ENCODE assay signal across 1 cellular context in the genomic region with DNA sequence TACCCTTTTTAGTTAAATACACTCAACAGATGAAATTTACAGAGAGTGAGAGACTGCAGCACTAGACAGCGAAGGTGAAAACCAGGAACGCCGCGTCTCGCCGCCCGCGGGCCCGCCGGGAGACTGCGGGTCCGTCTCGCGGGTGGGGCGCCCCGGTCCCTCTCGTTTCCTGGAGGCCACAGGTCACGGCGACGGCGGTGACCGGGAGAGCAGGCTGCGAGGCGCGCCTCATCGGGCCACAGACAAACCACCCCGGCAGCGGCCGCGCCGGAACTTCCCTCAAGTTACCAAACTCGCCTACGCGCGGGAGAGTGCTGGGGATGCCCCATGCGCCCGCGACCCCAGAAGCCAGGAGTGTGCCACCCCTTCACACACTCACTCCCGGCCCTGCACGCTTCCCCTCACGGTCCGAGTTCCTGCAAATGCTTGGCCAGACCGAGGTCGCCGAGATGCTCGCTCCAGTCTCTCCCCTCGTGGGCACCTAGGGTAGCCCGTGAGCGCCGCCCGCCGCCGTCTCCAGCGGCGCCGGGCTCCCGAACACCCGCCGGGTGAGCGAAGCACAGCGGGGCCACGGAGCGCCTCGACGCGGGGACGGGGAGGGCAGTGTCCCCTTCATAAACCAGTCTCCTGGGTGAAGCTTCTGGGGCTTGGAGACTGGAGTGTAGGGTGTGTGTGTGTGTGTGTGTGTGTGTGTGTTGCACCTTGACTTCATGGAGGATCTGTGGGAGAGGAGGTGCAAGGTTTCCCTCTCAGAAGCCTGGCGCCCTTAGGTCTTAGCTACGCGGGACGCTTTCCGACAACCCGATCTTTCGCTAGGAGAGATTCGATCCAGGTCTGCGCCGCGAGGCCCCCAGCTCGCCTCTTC.
TF ChIP-seq lines count a peak whose summit lies in the region.

No MANE protein-coding gene starts in this region.

TF ChIP-seq in HEK293, 187 proteins besides CTCF, POLR2A, EP300 and RAD21 (continued from another document and continues in another):
- TF ChIP-seq, protein P1, sequence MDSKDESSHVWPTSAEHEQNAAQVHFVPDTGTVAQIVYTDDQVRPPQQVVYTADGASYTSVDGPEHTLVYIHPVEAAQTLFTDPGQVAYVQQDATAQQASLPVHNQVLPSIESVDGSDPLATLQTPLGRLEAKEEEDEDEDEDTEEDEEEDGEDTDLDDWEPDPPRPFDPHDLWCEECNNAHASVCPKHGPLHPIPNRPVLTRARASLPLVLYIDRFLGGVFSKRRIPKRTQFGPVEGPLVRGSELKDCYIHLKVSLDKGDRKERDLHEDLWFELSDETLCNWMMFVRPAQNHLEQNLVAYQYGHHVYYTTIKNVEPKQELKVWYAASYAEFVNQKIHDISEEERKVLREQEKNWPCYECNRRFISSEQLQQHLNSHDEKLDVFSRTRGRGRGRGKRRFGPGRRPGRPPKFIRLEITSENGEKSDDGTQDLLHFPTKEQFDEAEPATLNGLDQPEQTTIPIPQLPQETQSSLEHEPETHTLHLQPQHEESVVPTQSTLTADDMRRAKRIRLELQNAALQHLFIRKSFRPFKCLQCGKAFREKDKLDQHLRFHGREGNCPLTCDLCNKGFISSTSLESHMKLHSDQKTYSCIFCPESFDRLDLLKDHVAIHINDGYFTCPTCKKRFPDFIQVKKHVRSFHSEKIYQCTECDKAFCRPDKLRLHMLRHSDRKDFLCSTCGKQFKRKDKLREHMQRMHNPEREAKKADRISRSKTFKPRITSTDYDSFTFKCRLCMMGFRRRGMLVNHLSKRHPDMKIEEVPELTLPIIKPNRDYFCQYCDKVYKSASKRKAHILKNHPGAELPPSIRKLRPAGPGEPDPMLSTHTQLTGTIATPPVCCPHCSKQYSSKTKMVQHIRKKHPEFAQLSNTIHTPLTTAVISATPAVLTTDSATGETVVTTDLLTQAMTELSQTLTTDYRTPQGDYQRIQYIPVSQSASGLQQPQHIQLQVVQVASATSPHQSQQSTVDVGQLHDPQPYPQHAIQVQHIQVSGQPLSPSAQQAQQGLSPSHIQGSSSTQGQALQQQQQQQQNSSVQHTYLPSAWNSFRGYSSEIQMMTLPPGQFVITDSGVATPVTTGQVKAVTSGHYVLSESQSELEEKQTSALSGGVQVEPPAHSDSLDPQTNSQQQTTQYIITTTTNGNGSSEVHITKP (tag by site-specific recombination; IDR thresholded peaks at IDR 0.05): peak; percentile 32; the same call in 1 of the 2 replicates
- TF ChIP-seq ZNF621 (tag by site-specific recombination; IDR thresholded peaks at IDR 0.05): no peak
- TF ChIP-seq, protein P2, sequence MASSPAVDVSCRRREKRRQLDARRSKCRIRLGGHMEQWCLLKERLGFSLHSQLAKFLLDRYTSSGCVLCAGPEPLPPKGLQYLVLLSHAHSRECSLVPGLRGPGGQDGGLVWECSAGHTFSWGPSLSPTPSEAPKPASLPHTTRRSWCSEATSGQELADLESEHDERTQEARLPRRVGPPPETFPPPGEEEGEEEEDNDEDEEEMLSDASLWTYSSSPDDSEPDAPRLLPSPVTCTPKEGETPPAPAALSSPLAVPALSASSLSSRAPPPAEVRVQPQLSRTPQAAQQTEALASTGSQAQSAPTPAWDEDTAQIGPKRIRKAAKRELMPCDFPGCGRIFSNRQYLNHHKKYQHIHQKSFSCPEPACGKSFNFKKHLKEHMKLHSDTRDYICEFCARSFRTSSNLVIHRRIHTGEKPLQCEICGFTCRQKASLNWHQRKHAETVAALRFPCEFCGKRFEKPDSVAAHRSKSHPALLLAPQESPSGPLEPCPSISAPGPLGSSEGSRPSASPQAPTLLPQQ (tag by site-specific recombination; IDR thresholded peaks at IDR 0.05): no peak
- no peak for TF ChIP-seq ZNF37A (tag by site-specific recombination; IDR thresholded peaks at IDR 0.05)
- no peak; the same call in 1 of the 2 replicates for TF ChIP-seq ZNF610 (tag by site-specific recombination; IDR thresholded peaks at IDR 0.05; ENCODE audit: borderline replicate concordance)
- TF ChIP-seq, protein P3, sequence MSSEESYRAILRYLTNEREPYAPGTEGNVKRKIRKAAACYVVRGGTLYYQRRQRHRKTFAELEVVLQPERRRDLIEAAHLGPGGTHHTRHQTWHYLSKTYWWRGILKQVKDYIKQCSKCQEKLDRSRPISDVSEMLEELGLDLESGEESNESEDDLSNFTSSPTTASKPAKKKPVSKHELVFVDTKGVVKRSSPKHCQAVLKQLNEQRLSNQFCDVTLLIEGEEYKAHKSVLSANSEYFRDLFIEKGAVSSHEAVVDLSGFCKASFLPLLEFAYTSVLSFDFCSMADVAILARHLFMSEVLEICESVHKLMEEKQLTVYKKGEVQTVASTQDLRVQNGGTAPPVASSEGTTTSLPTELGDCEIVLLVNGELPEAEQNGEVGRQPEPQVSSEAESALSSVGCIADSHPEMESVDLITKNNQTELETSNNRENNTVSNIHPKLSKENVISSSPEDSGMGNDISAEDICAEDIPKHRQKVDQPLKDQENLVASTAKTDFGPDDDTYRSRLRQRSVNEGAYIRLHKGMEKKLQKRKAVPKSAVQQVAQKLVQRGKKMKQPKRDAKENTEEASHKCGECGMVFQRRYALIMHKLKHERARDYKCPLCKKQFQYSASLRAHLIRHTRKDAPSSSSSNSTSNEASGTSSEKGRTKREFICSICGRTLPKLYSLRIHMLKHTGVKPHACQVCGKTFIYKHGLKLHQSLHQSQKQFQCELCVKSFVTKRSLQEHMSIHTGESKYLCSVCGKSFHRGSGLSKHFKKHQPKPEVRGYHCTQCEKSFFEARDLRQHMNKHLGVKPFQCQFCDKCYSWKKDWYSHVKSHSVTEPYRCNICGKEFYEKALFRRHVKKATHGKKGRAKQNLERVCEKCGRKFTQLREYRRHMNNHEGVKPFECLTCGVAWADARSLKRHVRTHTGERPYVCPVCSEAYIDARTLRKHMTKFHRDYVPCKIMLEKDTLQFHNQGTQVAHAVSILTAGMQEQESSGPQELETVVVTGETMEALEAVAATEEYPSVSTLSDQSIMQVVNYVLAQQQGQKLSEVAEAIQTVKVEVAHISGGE (tag by site-specific recombination; conservative IDR thresholded peaks at IDR 0.05; ENCODE audit: low read depth): peak; percentile 20; the same call in 1 of the 2 replicates
- TF ChIP-seq ZNF121 (tag by site-specific recombination; IDR thresholded peaks at IDR 0.05): no peak
- TF ChIP-seq ZNF558 (tag by site-specific recombination; IDR thresholded peaks at IDR 0.05): no peak
- TF ChIP-seq KLF9 (tag by site-specific recombination; IDR thresholded peaks at IDR 0.05; ENCODE audit: low read depth): no peak
- TF ChIP-seq ZNF843 (tag by site-specific recombination; IDR thresholded peaks at IDR 0.05): peak; percentile 25; the same call in 1 of the 2 replicates
- TF ChIP-seq, protein P4, sequence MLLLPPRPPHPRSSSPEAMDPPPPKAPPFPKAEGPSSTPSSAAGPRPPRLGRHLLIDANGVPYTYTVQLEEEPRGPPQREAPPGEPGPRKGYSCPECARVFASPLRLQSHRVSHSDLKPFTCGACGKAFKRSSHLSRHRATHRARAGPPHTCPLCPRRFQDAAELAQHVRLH (tag by site-specific recombination; IDR thresholded peaks at IDR 0.05): no peak
- TF ChIP-seq PRDM1 (tag by site-specific recombination; IDR thresholded peaks at IDR 0.05): peak; percentile 44; the same call in 1 of the 2 replicates
- TF ChIP-seq ZNF623 (tag by site-specific recombination; IDR thresholded peaks at IDR 0.05): no peak
- no peak for TF ChIP-seq ZNF433 (tag by site-specific recombination; IDR thresholded peaks at IDR 0.05; ENCODE audit: low read depth)
- peak; percentile 87; the same call in 1 of the 2 replicates for TF ChIP-seq ZNF777 (tag by site-specific recombination; IDR thresholded peaks at IDR 0.05; ENCODE audit: borderline replicate concordance)
- no peak for TF ChIP-seq ZSCAN16 (tag by site-specific recombination; IDR thresholded peaks at IDR 0.05)
- TF ChIP-seq ZNF335 (tag by site-specific recombination; conservative IDR thresholded peaks at IDR 0.05): peak; percentile 92
- no peak for TF ChIP-seq ZNF157 (tag by site-specific recombination; IDR thresholded peaks at IDR 0.05)
- TF ChIP-seq, protein P5, sequence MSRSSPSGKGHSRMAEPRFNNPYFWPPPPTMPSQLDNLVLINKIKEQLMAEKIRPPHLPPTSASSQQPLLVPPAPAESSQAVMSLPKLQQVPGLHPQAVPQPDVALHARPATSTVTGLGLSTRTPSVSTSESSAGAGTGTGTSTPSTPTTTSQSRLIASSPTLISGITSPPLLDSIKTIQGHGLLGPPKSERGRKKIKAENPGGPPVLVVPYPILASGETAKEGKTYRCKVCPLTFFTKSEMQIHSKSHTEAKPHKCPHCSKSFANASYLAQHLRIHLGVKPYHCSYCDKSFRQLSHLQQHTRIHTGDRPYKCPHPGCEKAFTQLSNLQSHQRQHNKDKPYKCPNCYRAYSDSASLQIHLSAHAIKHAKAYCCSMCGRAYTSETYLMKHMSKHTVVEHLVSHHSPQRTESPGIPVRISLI (tag by site-specific recombination; IDR thresholded peaks at IDR 0.05): no peak
- TF ChIP-seq ZNF239 (tag by site-specific recombination; IDR thresholded peaks at IDR 0.05): no peak
- TF ChIP-seq ZNF677 (tag by site-specific recombination; IDR thresholded peaks at IDR 0.05): no peak
- TF ChIP-seq EGR2 (tag by site-specific recombination; IDR thresholded peaks at IDR 0.05; ENCODE audit: low read depth): peak; percentile 33; the same call in 1 of the 2 replicates
- TF ChIP-seq SALL2 (tag by site-specific recombination; IDR thresholded peaks at IDR 0.05; ENCODE audit: borderline replicate concordance): no peak
- TF ChIP-seq OVOL3 (tag by site-specific recombination; IDR thresholded peaks at IDR 0.05): no peak
- no peak for TF ChIP-seq ZNF529 (tag by site-specific recombination; IDR thresholded peaks at IDR 0.05; ENCODE audit: insufficient replicate concordance)
- TF ChIP-seq ZNF600 (tag by site-specific recombination; IDR thresholded peaks at IDR 0.05): peak; percentile 70; the same call in 1 of the 2 replicates
- TF ChIP-seq ZNF391 (tag by site-specific recombination; IDR thresholded peaks at IDR 0.05; ENCODE audit: borderline replicate concordance, low read depth): peak; percentile 43; the same call in 1 of the 2 replicates
- TF ChIP-seq, protein P6, sequence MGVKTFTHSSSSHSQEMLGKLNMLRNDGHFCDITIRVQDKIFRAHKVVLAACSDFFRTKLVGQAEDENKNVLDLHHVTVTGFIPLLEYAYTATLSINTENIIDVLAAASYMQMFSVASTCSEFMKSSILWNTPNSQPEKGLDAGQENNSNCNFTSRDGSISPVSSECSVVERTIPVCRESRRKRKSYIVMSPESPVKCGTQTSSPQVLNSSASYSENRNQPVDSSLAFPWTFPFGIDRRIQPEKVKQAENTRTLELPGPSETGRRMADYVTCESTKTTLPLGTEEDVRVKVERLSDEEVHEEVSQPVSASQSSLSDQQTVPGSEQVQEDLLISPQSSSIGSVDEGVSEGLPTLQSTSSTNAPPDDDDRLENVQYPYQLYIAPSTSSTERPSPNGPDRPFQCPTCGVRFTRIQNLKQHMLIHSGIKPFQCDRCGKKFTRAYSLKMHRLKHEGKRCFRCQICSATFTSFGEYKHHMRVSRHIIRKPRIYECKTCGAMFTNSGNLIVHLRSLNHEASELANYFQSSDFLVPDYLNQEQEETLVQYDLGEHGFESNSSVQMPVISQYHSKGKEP (tag by site-specific recombination; IDR thresholded peaks at IDR 0.05): no peak
- TF ChIP-seq ZBTB20 (tag by site-specific recombination; IDR thresholded peaks at IDR 0.05): peak; percentile 83; the same call in 1 of the 2 replicates
- TF ChIP-seq, protein P7, sequence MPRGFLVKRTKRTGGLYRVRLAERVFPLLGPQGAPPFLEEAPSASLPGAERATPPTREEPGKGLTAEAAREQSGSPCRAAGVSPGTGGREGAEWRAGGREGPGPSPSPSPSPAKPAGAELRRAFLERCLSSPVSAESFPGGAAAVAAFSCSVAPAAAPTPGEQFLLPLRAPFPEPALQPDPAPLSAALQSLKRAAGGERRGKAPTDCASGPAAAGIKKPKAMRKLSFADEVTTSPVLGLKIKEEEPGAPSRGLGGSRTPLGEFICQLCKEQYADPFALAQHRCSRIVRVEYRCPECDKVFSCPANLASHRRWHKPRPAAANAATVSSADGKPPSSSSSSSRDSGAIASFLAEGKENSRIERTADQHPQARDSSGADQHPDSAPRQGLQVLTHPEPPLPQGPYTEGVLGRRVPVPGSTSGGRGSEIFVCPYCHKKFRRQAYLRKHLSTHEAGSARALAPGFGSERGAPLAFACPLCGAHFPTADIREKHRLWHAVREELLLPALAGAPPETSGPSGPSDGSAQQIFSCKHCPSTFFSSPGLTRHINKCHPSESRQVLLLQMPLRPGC (tag by site-specific recombination; IDR thresholded peaks at IDR 0.05): no peak
- TF ChIP-seq ZNF585B (tag by site-specific recombination; IDR thresholded peaks at IDR 0.05): no peak
- TF ChIP-seq, protein P8, sequence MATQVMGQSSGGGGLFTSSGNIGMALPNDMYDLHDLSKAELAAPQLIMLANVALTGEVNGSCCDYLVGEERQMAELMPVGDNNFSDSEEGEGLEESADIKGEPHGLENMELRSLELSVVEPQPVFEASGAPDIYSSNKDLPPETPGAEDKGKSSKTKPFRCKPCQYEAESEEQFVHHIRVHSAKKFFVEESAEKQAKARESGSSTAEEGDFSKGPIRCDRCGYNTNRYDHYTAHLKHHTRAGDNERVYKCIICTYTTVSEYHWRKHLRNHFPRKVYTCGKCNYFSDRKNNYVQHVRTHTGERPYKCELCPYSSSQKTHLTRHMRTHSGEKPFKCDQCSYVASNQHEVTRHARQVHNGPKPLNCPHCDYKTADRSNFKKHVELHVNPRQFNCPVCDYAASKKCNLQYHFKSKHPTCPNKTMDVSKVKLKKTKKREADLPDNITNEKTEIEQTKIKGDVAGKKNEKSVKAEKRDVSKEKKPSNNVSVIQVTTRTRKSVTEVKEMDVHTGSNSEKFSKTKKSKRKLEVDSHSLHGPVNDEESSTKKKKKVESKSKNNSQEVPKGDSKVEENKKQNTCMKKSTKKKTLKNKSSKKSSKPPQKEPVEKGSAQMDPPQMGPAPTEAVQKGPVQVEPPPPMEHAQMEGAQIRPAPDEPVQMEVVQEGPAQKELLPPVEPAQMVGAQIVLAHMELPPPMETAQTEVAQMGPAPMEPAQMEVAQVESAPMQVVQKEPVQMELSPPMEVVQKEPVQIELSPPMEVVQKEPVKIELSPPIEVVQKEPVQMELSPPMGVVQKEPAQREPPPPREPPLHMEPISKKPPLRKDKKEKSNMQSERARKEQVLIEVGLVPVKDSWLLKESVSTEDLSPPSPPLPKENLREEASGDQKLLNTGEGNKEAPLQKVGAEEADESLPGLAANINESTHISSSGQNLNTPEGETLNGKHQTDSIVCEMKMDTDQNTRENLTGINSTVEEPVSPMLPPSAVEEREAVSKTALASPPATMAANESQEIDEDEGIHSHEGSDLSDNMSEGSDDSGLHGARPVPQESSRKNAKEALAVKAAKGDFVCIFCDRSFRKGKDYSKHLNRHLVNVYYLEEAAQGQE (tag by site-specific recombination; IDR thresholded peaks at IDR 0.05): no peak
